1 cellular context compared by ENCODE assay signal in genomic region chr13:106143930-106144709, GRCh38.
TF ChIP-seq lines count a peak whose summit lies in the region.

No MANE protein-coding gene starts in this region.

TF ChIP-seq in H1, 55 proteins besides CTCF, POLR2A, EP300 and RAD21 (continued from another document):
- TF ChIP-seq, protein P1, sequence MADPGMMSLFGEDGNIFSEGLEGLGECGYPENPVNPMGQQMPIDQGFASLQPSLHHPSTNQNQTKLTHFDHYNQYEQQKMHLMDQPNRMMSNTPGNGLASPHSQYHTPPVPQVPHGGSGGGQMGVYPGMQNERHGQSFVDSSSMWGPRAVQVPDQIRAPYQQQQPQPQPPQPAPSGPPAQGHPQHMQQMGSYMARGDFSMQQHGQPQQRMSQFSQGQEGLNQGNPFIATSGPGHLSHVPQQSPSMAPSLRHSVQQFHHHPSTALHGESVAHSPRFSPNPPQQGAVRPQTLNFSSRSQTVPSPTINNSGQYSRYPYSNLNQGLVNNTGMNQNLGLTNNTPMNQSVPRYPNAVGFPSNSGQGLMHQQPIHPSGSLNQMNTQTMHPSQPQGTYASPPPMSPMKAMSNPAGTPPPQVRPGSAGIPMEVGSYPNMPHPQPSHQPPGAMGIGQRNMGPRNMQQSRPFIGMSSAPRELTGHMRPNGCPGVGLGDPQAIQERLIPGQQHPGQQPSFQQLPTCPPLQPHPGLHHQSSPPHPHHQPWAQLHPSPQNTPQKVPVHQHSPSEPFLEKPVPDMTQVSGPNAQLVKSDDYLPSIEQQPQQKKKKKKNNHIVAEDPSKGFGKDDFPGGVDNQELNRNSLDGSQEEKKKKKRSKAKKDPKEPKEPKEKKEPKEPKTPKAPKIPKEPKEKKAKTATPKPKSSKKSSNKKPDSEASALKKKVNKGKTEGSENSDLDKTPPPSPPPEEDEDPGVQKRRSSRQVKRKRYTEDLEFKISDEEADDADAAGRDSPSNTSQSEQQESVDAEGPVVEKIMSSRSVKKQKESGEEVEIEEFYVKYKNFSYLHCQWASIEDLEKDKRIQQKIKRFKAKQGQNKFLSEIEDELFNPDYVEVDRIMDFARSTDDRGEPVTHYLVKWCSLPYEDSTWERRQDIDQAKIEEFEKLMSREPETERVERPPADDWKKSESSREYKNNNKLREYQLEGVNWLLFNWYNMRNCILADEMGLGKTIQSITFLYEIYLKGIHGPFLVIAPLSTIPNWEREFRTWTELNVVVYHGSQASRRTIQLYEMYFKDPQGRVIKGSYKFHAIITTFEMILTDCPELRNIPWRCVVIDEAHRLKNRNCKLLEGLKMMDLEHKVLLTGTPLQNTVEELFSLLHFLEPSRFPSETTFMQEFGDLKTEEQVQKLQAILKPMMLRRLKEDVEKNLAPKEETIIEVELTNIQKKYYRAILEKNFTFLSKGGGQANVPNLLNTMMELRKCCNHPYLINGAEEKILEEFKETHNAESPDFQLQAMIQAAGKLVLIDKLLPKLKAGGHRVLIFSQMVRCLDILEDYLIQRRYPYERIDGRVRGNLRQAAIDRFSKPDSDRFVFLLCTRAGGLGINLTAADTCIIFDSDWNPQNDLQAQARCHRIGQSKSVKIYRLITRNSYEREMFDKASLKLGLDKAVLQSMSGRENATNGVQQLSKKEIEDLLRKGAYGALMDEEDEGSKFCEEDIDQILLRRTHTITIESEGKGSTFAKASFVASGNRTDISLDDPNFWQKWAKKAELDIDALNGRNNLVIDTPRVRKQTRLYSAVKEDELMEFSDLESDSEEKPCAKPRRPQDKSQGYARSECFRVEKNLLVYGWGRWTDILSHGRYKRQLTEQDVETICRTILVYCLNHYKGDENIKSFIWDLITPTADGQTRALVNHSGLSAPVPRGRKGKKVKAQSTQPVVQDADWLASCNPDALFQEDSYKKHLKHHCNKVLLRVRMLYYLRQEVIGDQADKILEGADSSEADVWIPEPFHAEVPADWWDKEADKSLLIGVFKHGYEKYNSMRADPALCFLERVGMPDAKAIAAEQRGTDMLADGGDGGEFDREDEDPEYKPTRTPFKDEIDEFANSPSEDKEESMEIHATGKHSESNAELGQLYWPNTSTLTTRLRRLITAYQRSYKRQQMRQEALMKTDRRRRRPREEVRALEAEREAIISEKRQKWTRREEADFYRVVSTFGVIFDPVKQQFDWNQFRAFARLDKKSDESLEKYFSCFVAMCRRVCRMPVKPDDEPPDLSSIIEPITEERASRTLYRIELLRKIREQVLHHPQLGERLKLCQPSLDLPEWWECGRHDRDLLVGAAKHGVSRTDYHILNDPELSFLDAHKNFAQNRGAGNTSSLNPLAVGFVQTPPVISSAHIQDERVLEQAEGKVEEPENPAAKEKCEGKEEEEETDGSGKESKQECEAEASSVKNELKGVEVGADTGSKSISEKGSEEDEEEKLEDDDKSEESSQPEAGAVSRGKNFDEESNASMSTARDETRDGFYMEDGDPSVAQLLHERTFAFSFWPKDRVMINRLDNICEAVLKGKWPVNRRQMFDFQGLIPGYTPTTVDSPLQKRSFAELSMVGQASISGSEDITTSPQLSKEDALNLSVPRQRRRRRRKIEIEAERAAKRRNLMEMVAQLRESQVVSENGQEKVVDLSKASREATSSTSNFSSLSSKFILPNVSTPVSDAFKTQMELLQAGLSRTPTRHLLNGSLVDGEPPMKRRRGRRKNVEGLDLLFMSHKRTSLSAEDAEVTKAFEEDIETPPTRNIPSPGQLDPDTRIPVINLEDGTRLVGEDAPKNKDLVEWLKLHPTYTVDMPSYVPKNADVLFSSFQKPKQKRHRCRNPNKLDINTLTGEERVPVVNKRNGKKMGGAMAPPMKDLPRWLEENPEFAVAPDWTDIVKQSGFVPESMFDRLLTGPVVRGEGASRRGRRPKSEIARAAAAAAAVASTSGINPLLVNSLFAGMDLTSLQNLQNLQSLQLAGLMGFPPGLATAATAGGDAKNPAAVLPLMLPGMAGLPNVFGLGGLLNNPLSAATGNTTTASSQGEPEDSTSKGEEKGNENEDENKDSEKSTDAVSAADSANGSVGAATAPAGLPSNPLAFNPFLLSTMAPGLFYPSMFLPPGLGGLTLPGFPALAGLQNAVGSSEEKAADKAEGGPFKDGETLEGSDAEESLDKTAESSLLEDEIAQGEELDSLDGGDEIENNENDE (IDR thresholded peaks at IDR 0.05; ENCODE audit: insufficient replicate concordance, low read length), result peak; percentile 91
